In the genomic region with DNA sequence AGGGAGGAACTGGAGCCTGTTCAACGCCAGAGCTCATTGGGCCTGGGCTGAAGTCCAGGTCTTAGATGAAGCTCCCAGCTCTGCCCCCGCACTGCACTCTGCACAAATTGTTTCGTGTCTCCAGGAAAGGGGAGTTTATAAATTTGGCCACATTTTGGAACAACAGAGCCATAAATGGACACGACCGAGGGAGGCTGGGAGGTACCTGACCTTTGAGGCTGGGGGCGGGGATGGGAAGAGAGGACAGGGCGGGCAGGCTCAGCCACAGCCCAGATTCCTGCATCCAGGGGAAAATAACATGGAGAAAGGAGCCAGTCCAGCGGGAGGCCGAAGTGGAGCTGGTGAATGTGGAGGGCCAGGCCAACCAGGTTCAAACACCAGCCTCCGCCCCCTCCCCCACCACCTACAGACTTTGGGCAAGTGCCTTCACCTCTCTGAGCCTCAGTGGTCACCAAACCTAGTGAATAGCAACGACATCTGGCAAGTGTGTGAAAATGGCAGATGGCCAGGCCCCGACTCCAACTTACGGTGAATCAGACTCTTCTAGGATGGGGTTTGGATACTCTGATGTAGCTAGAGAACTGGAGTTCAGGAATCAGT, we compare ENCODE assay signal across 2 cellular contexts.
TF ChIP-seq lines count a peak whose summit lies in the region.

No MANE protein-coding gene starts in this region.

TF ChIP-seq in GM23338, 12 proteins besides CTCF, POLR2A, EP300 and RAD21:
- TF ChIP-seq EZH2phosphoT487 (IDR thresholded peaks at IDR 0.05; ENCODE audit: unreplicated experiment) (no peak), CREB1 (CRISPR knock-in tag; IDR thresholded peaks at IDR 0.05; ENCODE audit: low read depth) (no peak), ZNF114 (CRISPR knock-in tag; IDR thresholded peaks at IDR 0.05) (no peak), STAT1 (IDR thresholded peaks at IDR 0.05; ENCODE audit: unreplicated experiment) (no peak), JUNB (IDR thresholded peaks at IDR 0.05; ENCODE audit: unreplicated experiment) (no peak), ZNF331 (CRISPR knock-in tag; IDR thresholded peaks at IDR 0.05; ENCODE audit: low read depth) (no peak)
- TF ChIP-seq, protein P1, sequence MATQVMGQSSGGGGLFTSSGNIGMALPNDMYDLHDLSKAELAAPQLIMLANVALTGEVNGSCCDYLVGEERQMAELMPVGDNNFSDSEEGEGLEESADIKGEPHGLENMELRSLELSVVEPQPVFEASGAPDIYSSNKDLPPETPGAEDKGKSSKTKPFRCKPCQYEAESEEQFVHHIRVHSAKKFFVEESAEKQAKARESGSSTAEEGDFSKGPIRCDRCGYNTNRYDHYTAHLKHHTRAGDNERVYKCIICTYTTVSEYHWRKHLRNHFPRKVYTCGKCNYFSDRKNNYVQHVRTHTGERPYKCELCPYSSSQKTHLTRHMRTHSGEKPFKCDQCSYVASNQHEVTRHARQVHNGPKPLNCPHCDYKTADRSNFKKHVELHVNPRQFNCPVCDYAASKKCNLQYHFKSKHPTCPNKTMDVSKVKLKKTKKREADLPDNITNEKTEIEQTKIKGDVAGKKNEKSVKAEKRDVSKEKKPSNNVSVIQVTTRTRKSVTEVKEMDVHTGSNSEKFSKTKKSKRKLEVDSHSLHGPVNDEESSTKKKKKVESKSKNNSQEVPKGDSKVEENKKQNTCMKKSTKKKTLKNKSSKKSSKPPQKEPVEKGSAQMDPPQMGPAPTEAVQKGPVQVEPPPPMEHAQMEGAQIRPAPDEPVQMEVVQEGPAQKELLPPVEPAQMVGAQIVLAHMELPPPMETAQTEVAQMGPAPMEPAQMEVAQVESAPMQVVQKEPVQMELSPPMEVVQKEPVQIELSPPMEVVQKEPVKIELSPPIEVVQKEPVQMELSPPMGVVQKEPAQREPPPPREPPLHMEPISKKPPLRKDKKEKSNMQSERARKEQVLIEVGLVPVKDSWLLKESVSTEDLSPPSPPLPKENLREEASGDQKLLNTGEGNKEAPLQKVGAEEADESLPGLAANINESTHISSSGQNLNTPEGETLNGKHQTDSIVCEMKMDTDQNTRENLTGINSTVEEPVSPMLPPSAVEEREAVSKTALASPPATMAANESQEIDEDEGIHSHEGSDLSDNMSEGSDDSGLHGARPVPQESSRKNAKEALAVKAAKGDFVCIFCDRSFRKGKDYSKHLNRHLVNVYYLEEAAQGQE (IDR thresholded peaks at IDR 0.05; ENCODE audit: unreplicated experiment): no peak

TF ChIP-seq in H1, 55 proteins besides CTCF, POLR2A, EP300 and RAD21:
- TF ChIP-seq, protein P2, sequence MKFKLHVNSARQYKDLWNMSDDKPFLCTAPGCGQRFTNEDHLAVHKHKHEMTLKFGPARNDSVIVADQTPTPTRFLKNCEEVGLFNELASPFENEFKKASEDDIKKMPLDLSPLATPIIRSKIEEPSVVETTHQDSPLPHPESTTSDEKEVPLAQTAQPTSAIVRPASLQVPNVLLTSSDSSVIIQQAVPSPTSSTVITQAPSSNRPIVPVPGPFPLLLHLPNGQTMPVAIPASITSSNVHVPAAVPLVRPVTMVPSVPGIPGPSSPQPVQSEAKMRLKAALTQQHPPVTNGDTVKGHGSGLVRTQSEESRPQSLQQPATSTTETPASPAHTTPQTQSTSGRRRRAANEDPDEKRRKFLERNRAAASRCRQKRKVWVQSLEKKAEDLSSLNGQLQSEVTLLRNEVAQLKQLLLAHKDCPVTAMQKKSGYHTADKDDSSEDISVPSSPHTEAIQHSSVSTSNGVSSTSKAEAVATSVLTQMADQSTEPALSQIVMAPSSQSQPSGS (IDR thresholded peaks at IDR 0.05; ENCODE audit: low read length): no peak
- TF ChIP-seq GTF2F1 (IDR thresholded peaks at IDR 0.05; ENCODE audit: borderline replicate concordance, low read depth, low read length) (no peak), EGR1 (IDR thresholded peaks at IDR 0.05; ENCODE audit: borderline replicate concordance, low read depth, low read length) (no peak), TAF7 (optimal IDR thresholded peaks at IDR 0.05; ENCODE audit: borderline replicate concordance, low read depth, low read length) (no peak), KDM5A (IDR thresholded peaks at IDR 0.05; ENCODE audit: low read length) (no peak), SP4 (IDR thresholded peaks at IDR 0.05; ENCODE audit: low read length) (no peak), BRCA1 (IDR thresholded peaks at IDR 0.05; ENCODE audit: low read depth, low read length) (no peak), BACH1 (IDR thresholded peaks at IDR 0.05; ENCODE audit: low read length) (no peak), SIRT6 (IDR thresholded peaks at IDR 0.05; ENCODE audit: low read length) (no peak), HDAC6 (IDR thresholded peaks at IDR 0.05; ENCODE audit: low read depth, low read length) (no peak), KDM1A (IDR thresholded peaks at IDR 0.05; ENCODE audit: borderline replicate concordance, low read length) (no peak), NRF1 (IDR thresholded peaks at IDR 0.05; ENCODE audit: low read depth, low read length) (no peak)
- TF ChIP-seq, protein P3, sequence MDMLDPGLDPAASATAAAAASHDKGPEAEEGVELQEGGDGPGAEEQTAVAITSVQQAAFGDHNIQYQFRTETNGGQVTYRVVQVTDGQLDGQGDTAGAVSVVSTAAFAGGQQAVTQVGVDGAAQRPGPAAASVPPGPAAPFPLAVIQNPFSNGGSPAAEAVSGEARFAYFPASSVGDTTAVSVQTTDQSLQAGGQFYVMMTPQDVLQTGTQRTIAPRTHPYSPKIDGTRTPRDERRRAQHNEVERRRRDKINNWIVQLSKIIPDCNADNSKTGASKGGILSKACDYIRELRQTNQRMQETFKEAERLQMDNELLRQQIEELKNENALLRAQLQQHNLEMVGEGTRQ (IDR thresholded peaks at IDR 0.05; ENCODE audit: low read length): no peak
